In genomic region chr5:115179959-115180709, GRCh38 we compare ENCODE assay signal across 8 cellular contexts. TPM values are rescaled to one million over a fixed set of nuclear protein-coding genes. Genes with fewer than 3 reads are reported as not detected.
DNase-seq lines count a peak whose midpoint lies in the region; ATAC-seq and TF ChIP-seq lines count a peak whose summit lies in the region.

No MANE protein-coding gene starts in this region.

- H3K9me3 ChIP-seq in HUES64 (ENCODE audit: insufficient read depth, low read depth, low read length), result no peaks in the 10 kb centered on the region
- H3K9me3 ChIP-seq in muscle layer of duodenum (ENCODE audit: control insufficient read depth in 1 of 2, low read length in 2 of 2), result no peaks in the 10 kb centered on the region

- peaks cover 85% of the 10 kb centered on the region for H3K27me3 ChIP-seq in HUES64 (ENCODE audit: insufficient read depth, low read length)
- H3K27me3 ChIP-seq in muscle layer of duodenum (ENCODE audit: low read depth, low read length), result peaks cover 46% of the 10 kb centered on the region

- H3K4me1 ChIP-seq in HUES64 (ENCODE audit: insufficient read depth, low read length), result peaks cover 7% of the 10 kb centered on the region; the same call in 1 of the 2 replicates
- peaks cover 5 to 19% of the 10 kb centered on the region in 2 donors for H3K4me1 ChIP-seq in muscle layer of duodenum (ENCODE audit: control insufficient read depth in 1 of 2, insufficient read depth in 2 of 2, low read length in 2 of 2)

- DNase-seq in D341Med (ENCODE audit: low spot score), result peak; percentile 17
- DNase-seq in T-helper 2 cell treated with Interferon-gamma antibody and Interleukin-4, amounts not matched to agents 5 μg/mL and 100 μg/mL, for 36 hours (ENCODE audit: low spot score), result peak; percentile 16
- peak; percentile 48 to 49 for DNase-seq in erythroblast (lab: John Stamatoyannopoulos, UW)
- DNase-seq in inferior parietal cortex (ENCODE audit: extremely low spot score), result no peak
- DNase-seq in cerebellum (ENCODE audit: low spot score), result no peak

- H3K27ac ChIP-seq in HUES64 (ENCODE audit: low read depth, low read length), result no peak overlapping the region
- no peak overlapping the region for H3K27ac ChIP-seq in muscle layer of duodenum (ENCODE audit: low read length)

- H3K27me3 Mint-ChIP-seq in T-helper 2 cell treated with Interferon-gamma antibody and Interleukin-4, amounts not matched to agents 5 μg/mL and 100 μg/mL, for 36 hours (ENCODE audit: low read depth), result peaks cover 80% of the 10 kb centered on the region

- no peaks in the 10 kb centered on the region for H3K9me3 Mint-ChIP-seq in T-helper 2 cell treated with Interferon-gamma antibody and Interleukin-4, amounts not matched to agents 5 μg/mL and 100 μg/mL, for 36 hours

- peak; percentile 72 for ATAC-seq in GM19455 (IDR thresholded peaks at IDR 0.05; ENCODE audit: unreplicated experiment)

- no peak for TF ChIP-seq POLR2A in erythroblast (IDR thresholded peaks at IDR 0.05; ENCODE audit: low read length)

- H3K9ac ChIP-seq in HUES64 (ENCODE audit: low read depth, low read length), result peak overlapping the region; percentile 28; the same call in 1 of the 2 replicates

- H3K36me3 Mint-ChIP-seq in T-helper 2 cell treated with Interferon-gamma antibody and Interleukin-4, amounts not matched to agents 5 μg/mL and 100 μg/mL, for 36 hours (ENCODE audit: low read depth), result no peaks in the 10 kb centered on the region

- peaks cover 9% of the 10 kb centered on the region for H3K4me1 Mint-ChIP-seq in T-helper 2 cell treated with Interferon-gamma antibody and Interleukin-4, amounts not matched to agents 5 μg/mL and 100 μg/mL, for 36 hours (ENCODE audit: low read depth)

- under 1% methylated on average over 62 of the region's 62 CpGs for WGBS in HUES64

- H3K36me3 ChIP-seq in HUES64 (ENCODE audit: insufficient read depth, low read length) (no peaks in the 10 kb centered on the region), muscle layer of duodenum (ENCODE audit: control insufficient read depth in 1 of 2, insufficient read depth in 2 of 2, low read length in 2 of 2) (no peaks in the 10 kb centered on the region)

- peak overlapping the region; percentile 61 for H3K4me3 ChIP-seq in HUES64 (ENCODE audit: low read length)
- peak overlapping the region; percentile 58 to 70 for H3K4me3 ChIP-seq in muscle layer of duodenum (ENCODE audit: low read depth in 1 of 2, low read length in 2 of 2)

- H3K4me3 Mint-ChIP-seq in T-helper 2 cell treated with Interferon-gamma antibody and Interleukin-4, amounts not matched to agents 5 μg/mL and 100 μg/mL, for 36 hours, result peak overlapping the region; percentile 87

- no peak overlapping the region for H3K27ac Mint-ChIP-seq in T-helper 2 cell treated with Interferon-gamma antibody and Interleukin-4, amounts not matched to agents 5 μg/mL and 100 μg/mL, for 36 hours

RNA-seq across cellular contexts. Expression of gene TRIM36, which starts 10.4 kb away (rescaled TPM):
- polyA plus RNA-seq in HUES64 (2013, experiment 1 of 2), result 10.1 TPM
- polyA plus RNA-seq in HUES64 (2013, experiment 2 of 2), result 10.3 TPM
- 68.9 TPM for total RNA-seq in cerebellum

Comparison
In these comparisons a context has a peak if more than half of its experiments do, and no peak if none do; other contexts are left out.
1. DNase-seq: peak in D341Med (single experiment), T-helper 2 cell treated with Interferon-gamma antibody and Interleukin-4, amounts not matched to agents 5 μg/mL and 100 μg/mL, for 36 hours (single experiment) and erythroblast (2 of 2); none in inferior parietal cortex (single experiment) and cerebellum (single experiment).